ENCODE assay signal across 8 cellular contexts in genomic region chr10:23293145-23293724, GRCh38. TPM values are rescaled to one million over a fixed set of nuclear protein-coding genes. Genes with fewer than 3 reads are reported as not detected.
A peak's percentile ranks its signal among the peaks of the same experiment; 100 is the strongest.
DNase-seq lines count a peak whose midpoint lies in the region; ATAC-seq and TF ChIP-seq lines count a peak whose summit lies in the region.

No MANE protein-coding gene starts in this region.

- H3K27me3 ChIP-seq in heart right ventricle: peaks cover 0 to 25% (median 12%) of the 10 kb centered on the region in 7 donors

- no peaks in the 10 kb centered on the region for H3K36me3 ChIP-seq in heart right ventricle

- no peak overlapping the region for H3K27ac ChIP-seq in C4-2B
- H3K27ac ChIP-seq in substantia nigra (ENCODE audit: low read depth, low read length, poor library complexity, severe bottlenecking): no peak overlapping the region
- no peak overlapping the region for H3K27ac ChIP-seq in heart right ventricle

- H3K4me1 ChIP-seq in heart right ventricle: no peaks in the 10 kb centered on the region

- intact Hi-C loops in heart right ventricle (cut with DNase I): loop anchor here in 2 of 10 donors (5.0 to 10.0 kb wide), 2 partner anchors 128 to 136 kb away; no protein-coding TSS in a partner anchor

- no peaks in the 10 kb centered on the region for H3K9me3 ChIP-seq in heart right ventricle

- 23 to 26% methylated on average over 7 of the region's 7 CpGs for WGBS in heart right ventricle, 2 donors

- H3K4me3 ChIP-seq in heart right ventricle: no peak overlapping the region

- DNase-seq in NCI-H2029 (lab: John Stamatoyannopoulos, UW) (peak; percentile 33), iris pigment epithelial cell (ENCODE audit: low read depth) (peak; percentile 30), substantia nigra (lab: John Stamatoyannopoulos, UW) (peak in 28 of 49 donors; percentile 3 to 45 (median 17)), heart right ventricle (no peak)
- peak; percentile 53 to 56 for DNase-seq in activated T-cell treated with anti-CD3 and anti-CD28 coated beads, Interleukin-2, amount 50 U/mL, for 48 hours

- ATAC-seq in GM18858 (IDR thresholded peaks at IDR 0.05; ENCODE audit: unreplicated experiment) (peak; percentile 91), HG02943 (IDR thresholded peaks at IDR 0.05; ENCODE audit: low read depth, unreplicated experiment) (peak; percentile 90), heart right ventricle (no peak)

- TF ChIP-seq CTCF in C4-2B (conservative IDR thresholded peaks at IDR 0.05) (peak; percentile 85), heart right ventricle (IDR thresholded peaks at IDR 0.05) (peak in 4 of 9 donors; percentile 19 to 48 (median 38))

RNA-seq across cellular contexts. Expression of gene C10orf67, which starts 51.4 kb away (rescaled TPM):
- total RNA-seq in heart right ventricle: 1 to 10 TPM in 1 of 10 donors, under 1 TPM in 9; 0.25 to 1.5 (median 0.47) TPM
- polyA plus RNA-seq in heart right ventricle: under 1 TPM; 0.15 to 0.42 TPM

Comparison
In these comparisons a context has a peak if more than half of its experiments do, and no peak if none do; other contexts are left out.
1. ATAC-seq: peak in GM18858 (single experiment) and HG02943 (single experiment); none in heart right ventricle (0 of 8).
2. DNase-seq: peak in NCI-H2029 (single experiment), activated T-cell treated with anti-CD3 and anti-CD28 coated beads, Interleukin-2, amount 50 U/mL, for 48 hours (2 of 2), iris pigment epithelial cell (single experiment) and substantia nigra (28 of 49); none in heart right ventricle (0 of 2).